In genomic region chr9:21964925-21965385, GRCh38 we compare ENCODE assay signal across 8 cellular contexts. TPM values are rescaled to one million over a fixed set of nuclear protein-coding genes. Genes with fewer than 3 reads are reported as not detected.
DNase-seq lines count a peak whose midpoint lies in the region; ATAC-seq and TF ChIP-seq lines count a peak whose summit lies in the region.

No MANE protein-coding gene starts in this region.

- H2AFZ ChIP-seq in smooth muscle cell (ENCODE audit: low read depth) = peak overlapping the region; percentile 93

- TF ChIP-seq CTCF in heart right ventricle (IDR thresholded peaks at IDR 0.05) (no peak), right atrium auricular region (IDR thresholded peaks at IDR 0.05) (no peak), left ventricle myocardium inferior (IDR thresholded peaks at IDR 0.05; ENCODE audit: borderline replicate concordance) (no peak), smooth muscle cell (IDR thresholded peaks at IDR 0.05; ENCODE audit: borderline replicate concordance, insufficient read depth, poor library complexity, severe bottlenecking) (no peak)

- no peaks in the 10 kb centered on the region for H3K79me2 ChIP-seq in smooth muscle cell (ENCODE audit: low read depth)

- H3K4me1 ChIP-seq in heart right ventricle = peaks cover 6 to 28% (median 14%) of the 10 kb centered on the region in 9 donors
- peaks cover 0 to 19% of the 10 kb centered on the region in 2 donors for H3K4me1 ChIP-seq in right atrium auricular region
- peaks cover 27% of the 10 kb centered on the region for H3K4me1 ChIP-seq in left ventricle myocardium inferior
- peaks cover 6% of the 10 kb centered on the region for H3K4me1 ChIP-seq in smooth muscle cell (ENCODE audit: low read depth)

- H3K4me2 ChIP-seq in smooth muscle cell = peak overlapping the region; percentile 87

- peaks cover 0 to 9% (median 0%) of the 10 kb centered on the region in 11 donors for H3K9me3 ChIP-seq in heart right ventricle
- H3K9me3 ChIP-seq in right atrium auricular region = peaks cover 0 to 17% of the 10 kb centered on the region in 2 donors
- H3K9me3 ChIP-seq in left ventricle myocardium inferior (replicated peaks) = peaks cover 13% of the 10 kb centered on the region
- H3K9me3 ChIP-seq in smooth muscle cell (replicated peaks; ENCODE audit: low read depth) = no peaks in the 10 kb centered on the region

- intact Hi-C loops in heart right ventricle (cut with DNase I) = loop anchor here in 2 of 10 donors (10.0 kb wide), 1 partner anchor 60 kb away; no protein-coding TSS in a partner anchor
- intact Hi-C loops in left ventricle myocardium inferior (cut with micrococcal nuclease) = no loop called here

- H3K36me3 ChIP-seq in heart right ventricle (no peaks in the 10 kb centered on the region), right atrium auricular region (no peaks in the 10 kb centered on the region), left ventricle myocardium inferior (no peaks in the 10 kb centered on the region), smooth muscle cell (ENCODE audit: low read depth) (no peaks in the 10 kb centered on the region)

- 1% methylated on average over 29 of the region's 29 CpGs for WGBS in heart right ventricle, 2 donors
- WGBS in smooth muscle cell (ENCODE audit: low lambda C conversion rate) = 2% methylated on average over 29 of the region's 29 CpGs

- no peaks in the 10 kb centered on the region for H3F3A ChIP-seq in smooth muscle cell (ENCODE audit: low read depth)

- H3K27me3 ChIP-seq in heart right ventricle (peaks cover 43 to 96% (median 87%) of the 10 kb centered on the region in 7 donors), right atrium auricular region (peaks cover 35 to 39% of the 10 kb centered on the region in 2 donors), left ventricle myocardium inferior (ENCODE audit: low read depth) (peaks cover 100% of the 10 kb centered on the region), smooth muscle cell (ENCODE audit: low read depth) (peaks cover 56% of the 10 kb centered on the region)

- DNase-seq in heart right ventricle = no peak
- no peak for DNase-seq in right atrium auricular region (ENCODE audit: low spot score)
- DNase-seq in activated T-cell treated with anti-CD3 and anti-CD28 coated beads, Interleukin-2, amount 50 U/mL, for 48 hours = peak; percentile 61 to 66
- no peak for DNase-seq in left ventricle myocardium inferior
- DNase-seq in smooth muscle cell (lab: John Stamatoyannopoulos, UW; ENCODE audit: unreplicated experiment) = no peak
- DNase-seq in G401 (ENCODE audit: low spot score) = no peak
- DNase-seq in T1000 (lab: John Stamatoyannopoulos, UW) = no peak

- peaks cover 10% of the 10 kb centered on the region for H4K20me1 ChIP-seq in smooth muscle cell (ENCODE audit: low read depth)

- ATAC-seq in heart right ventricle (peak in 3 of 8 donors; percentile 7 to 42 (median 41)), HG03457 (IDR thresholded peaks at IDR 0.05; ENCODE audit: unreplicated experiment) (peak; percentile 68)

- in situ Hi-C loops in G401 (cut with HindIII; ENCODE audit: low sequenced_read_pairs) = no loop called here

- H3K4me3 ChIP-seq in heart right ventricle = peak overlapping the region in 8 of 10 donors; percentile 0 to 47 (median 22)
- H3K4me3 ChIP-seq in right atrium auricular region = peak overlapping the region in 1 of 2 donors; percentile 33
- H3K4me3 ChIP-seq in left ventricle myocardium inferior = peak overlapping the region; percentile 55
- H3K4me3 ChIP-seq in smooth muscle cell = peak overlapping the region; percentile 50

- H3K9ac ChIP-seq in smooth muscle cell (ENCODE audit: low read depth) = peak overlapping the region; percentile 49

- H3K27ac ChIP-seq in heart right ventricle = no peak overlapping the region
- no peak overlapping the region for H3K27ac ChIP-seq in right atrium auricular region
- no peak overlapping the region for H3K27ac ChIP-seq in left ventricle myocardium inferior (replicated peaks)
- no peak overlapping the region for H3K27ac ChIP-seq in smooth muscle cell (ENCODE audit: low read depth)

RNA-seq across cellular contexts. Expression of gene CDKN2A, which starts 29.2 kb away (rescaled TPM):
- 1 to 10 TPM in 2 of 10 donors, under 1 TPM in 3, not detected in 5; 0.31 to 1.9 (median 0.48) TPM for total RNA-seq in heart right ventricle
- 1 to 10 TPM in 1 of 2 donors, under 1 TPM in 1; 0.03 to 1.1 TPM for polyA plus RNA-seq in heart right ventricle
- total RNA-seq in right atrium auricular region = 1 to 10 TPM in 1 of 2 donors, not detected in 1; 1.3 TPM
- 0.30 TPM for total RNA-seq in left ventricle myocardium inferior
- 66.3 and 69.4 TPM in 2 replicates for total RNA-seq in smooth muscle cell
- 77.5 and 146 TPM in 2 replicates for polyA plus RNA-seq in smooth muscle cell
- 8.4 and 14.6 TPM in 2 replicates for total RNA-seq in G401 (2014; rRNA removed; shearing (Covaris generic))

RNA-seq across cellular contexts. Expression of gene CDKN2B-AS1, which starts 29.6 kb away (rescaled TPM):
- total RNA-seq in heart right ventricle (under 1 TPM in 3 of 10 donors, not detected in 7; 0.14 to 0.45 (median 0.30) TPM), right atrium auricular region (not detected), left ventricle myocardium inferior (0.30 TPM), smooth muscle cell (23.7 and 38.5 TPM in 2 replicates)
- polyA plus RNA-seq in heart right ventricle (not detected), smooth muscle cell (31.7 and 32.7 TPM in 2 replicates)
- not detected in 2 replicates for total RNA-seq in G401 (2014; rRNA removed; shearing (Covaris generic))

RNA-seq across cellular contexts. Expression of gene CDKN2B, which starts 44.1 kb away (rescaled TPM):
- 1 to 10 TPM; 1.3 to 5.2 (median 2.2) TPM for total RNA-seq in heart right ventricle
- polyA plus RNA-seq in heart right ventricle = 1 to 10 TPM; 1.1 to 1.4 TPM
- 1 to 10 TPM; 2.5 to 3.9 TPM for total RNA-seq in right atrium auricular region
- total RNA-seq in left ventricle myocardium inferior = 0.82 TPM
- total RNA-seq in smooth muscle cell = 184 and 192 TPM in 2 replicates
- polyA plus RNA-seq in smooth muscle cell = 116 and 157 TPM in 2 replicates
- 0.61 and 2.6 TPM in 2 replicates for total RNA-seq in G401 (2014; rRNA removed; shearing (Covaris generic))

Comparison
In these comparisons a context has a peak if more than half of its experiments do, and no peak if none do; other contexts are left out.
1. DNase-seq: peak in activated T-cell treated with anti-CD3 and anti-CD28 coated beads, Interleukin-2, amount 50 U/mL, for 48 hours (2 of 2); none in heart right ventricle (0 of 2), right atrium auricular region (single experiment), left ventricle myocardium inferior (single experiment), smooth muscle cell (single experiment), G401 (single experiment) and T1000 (single experiment).
2. RNA of gene CDKN2B-AS1, which starts 29.6 kb away (total RNA-seq): 23.7 to 38.5 TPM in smooth muscle cell; 0.30 TPM in left ventricle myocardium inferior (single experiment), 0.14 to 0.45 TPM in heart right ventricle, not detected in right atrium auricular region and not detected in G401; every median in the first group is over 10 times any median in the second.
3. RNA of gene CDKN2B, which starts 44.1 kb away (total RNA-seq): 184 to 192 TPM in smooth muscle cell; 2.5 to 3.9 TPM in right atrium auricular region, 1.3 to 5.2 TPM in heart right ventricle, 0.82 TPM in left ventricle myocardium inferior (single experiment) and 0.61 to 2.6 TPM in G401; every median in the first group is over 10 times any median in the second.